ENCODE assay signal across 8 cellular contexts in genomic region chr16:51818342-51818944, GRCh38.
DNase-seq lines count a peak whose midpoint lies in the region; ATAC-seq and TF ChIP-seq lines count a peak whose summit lies in the region.

No MANE protein-coding gene starts in this region.

- H3K4me3 ChIP-seq in cardiac muscle cell, result no peak overlapping the region
- H3K4me3 ChIP-seq in MG63, result no peak overlapping the region

- H3K4me1 ChIP-seq in cardiac muscle cell (ENCODE audit: low read depth), result no peaks in the 10 kb centered on the region

- DNase-seq in cardiac muscle cell (ENCODE audit: low read depth in 1 of 2, low spot score in 1 of 2) (peak; percentile 57 to 65), Right ventricle myocardium inferior (ENCODE audit: missing footprints) (no peak), MG63 (peak; percentile 35), amniotic epithelial cell (ENCODE audit: low read depth) (peak; percentile 46), left lobe of liver (ENCODE audit: low spot score) (peak; percentile 65), NCI-H2081 treated with DMSO at 0.1 percent for 48 hours (lab: John Stamatoyannopoulos, UW) (no peak)
- DNase-seq in natural killer cell treated with Interleukin-12 subunit alpha and Interleukin-12 subunit beta and Interleukin-15 and Interleukin-18, amount 100 ng/mL, for 72 hours (ENCODE audit: low spot score), result no peak

- intact Hi-C loops in Right ventricle myocardium inferior (cut with DNase I), result no loop called here

- no peaks in the 10 kb centered on the region for H3K36me3 Mint-ChIP-seq in natural killer cell treated with Interleukin-12 subunit alpha and Interleukin-12 subunit beta and Interleukin-15 and Interleukin-18, amount 100 ng/mL, for 72 hours

- no peak overlapping the region for H3K27ac ChIP-seq in cardiac muscle cell

- TF ChIP-seq CTCF in cardiac muscle cell (IDR thresholded peaks at IDR 0.05; ENCODE audit: low read depth, low read length), result peak; percentile 71

- H3K9me3 ChIP-seq in cardiac muscle cell (ENCODE audit: low read depth) (no peaks in the 10 kb centered on the region), MG63 (peaks cover 5% of the 10 kb centered on the region; the same call in 1 of the 2 replicates)

- H3K4me1 Mint-ChIP-seq in natural killer cell treated with Interleukin-12 subunit alpha and Interleukin-12 subunit beta and Interleukin-15 and Interleukin-18, amount 100 ng/mL, for 72 hours (ENCODE audit: low read depth in 2 of 2), result no peaks in the 10 kb centered on the region

- no peak overlapping the region for H3K27ac Mint-ChIP-seq in natural killer cell treated with Interleukin-12 subunit alpha and Interleukin-12 subunit beta and Interleukin-15 and Interleukin-18, amount 100 ng/mL, for 72 hours

- H3K9me3 Mint-ChIP-seq in natural killer cell treated with Interleukin-12 subunit alpha and Interleukin-12 subunit beta and Interleukin-15 and Interleukin-18, amount 100 ng/mL, for 72 hours, result peaks cover 12% of the 10 kb centered on the region

- no peaks in the 10 kb centered on the region for H3K27me3 Mint-ChIP-seq in natural killer cell treated with Interleukin-12 subunit alpha and Interleukin-12 subunit beta and Interleukin-15 and Interleukin-18, amount 100 ng/mL, for 72 hours

- ATAC-seq in Right ventricle myocardium inferior, result no peak
- ATAC-seq in left lobe of liver, result peak; percentile 93
- ATAC-seq in HG02973 (IDR thresholded peaks at IDR 0.05; ENCODE audit: unreplicated experiment), result no peak
- ATAC-seq in natural killer cell treated with Interleukin-12 subunit alpha and Interleukin-12 subunit beta and Interleukin-15 and Interleukin-18, amount 100 ng/mL, for 72 hours, result no peak

- H3K4me3 Mint-ChIP-seq in natural killer cell treated with Interleukin-12 subunit alpha and Interleukin-12 subunit beta and Interleukin-15 and Interleukin-18, amount 100 ng/mL, for 72 hours, result no peak overlapping the region

- H3K36me3 ChIP-seq in cardiac muscle cell (no peaks in the 10 kb centered on the region), MG63 (no peaks in the 10 kb centered on the region)

- H3K27me3 ChIP-seq in cardiac muscle cell, result no peaks in the 10 kb centered on the region
- no peaks in the 10 kb centered on the region for H3K27me3 ChIP-seq in MG63

Comparison
In these comparisons a context has a peak if more than half of its experiments do, and no peak if none do; other contexts are left out.
1. DNase-seq: peak in cardiac muscle cell (2 of 2), MG63 (single experiment), amniotic epithelial cell (single experiment) and left lobe of liver (single experiment); none in Right ventricle myocardium inferior (single experiment), NCI-H2081 treated with DMSO at 0.1 percent for 48 hours (single experiment) and natural killer cell treated with Interleukin-12 subunit alpha and Interleukin-12 subunit beta and Interleukin-15 and Interleukin-18, amount 100 ng/mL, for 72 hours (single experiment).